In genomic region chr10:125605167-125605566, GRCh38 we compare ENCODE assay signal across 22 cellular contexts.
DNase-seq lines count a peak whose midpoint lies in the region; ATAC-seq and TF ChIP-seq lines count a peak whose summit lies in the region.
"Had no signal": no experiment of that assay in that cellular context is flagged by ENCODE, and none has a peak within 500 bp of the region (broad histone marks: within the 10 kb centered on the region; RNA-seq: fewer than 3 reads in every experiment).

No MANE protein-coding gene starts in this region.

- H3K36me3 Mint-ChIP-seq in CD4-positive, alpha-beta T cell (ENCODE audit: low read depth): no peaks in the 10 kb centered on the region

- peak; percentile 34 for DNase-seq in EL
- DNase-seq in NCI-H226: peak; percentile 63
- peak; percentile 4 for DNase-seq in choroid plexus epithelial cell (ENCODE audit: low read depth)
- DNase-seq in non-pigmented ciliary epithelial cell (ENCODE audit: low read depth): peak; percentile 38
- no peak for DNase-seq in Kasumi-1 (lab: John Stamatoyannopoulos, UW)
- DNase-seq in NCI-H2171 (lab: John Stamatoyannopoulos, UW): no peak
- DNase-seq in CD4-positive, alpha-beta T cell: no peak
- DNase-seq: activated CD4-positive, alpha-beta T cell treated with anti-CD3 and anti-CD28 coated beads for 48 hours; activated naive CD4-positive, alpha-beta T cell treated with Interleukin-2 at 50 U/mL for 16 hours; activated T-cell treated with anti-CD3 and anti-CD28 coated beads, Interleukin-2, amount 50 U/mL, for 4 hours; amniotic stem cell; Caco-2; DMS79 treated with DMSO at 0.1 percent for 48 hours; heart right ventricle; left colon; NCI-H1048; NCI-H187; NCI-H69; upper lobe of right lung had no signal

- H3K27ac ChIP-seq in CD4-positive, alpha-beta T cell (ENCODE audit: low read depth, low read length): no peak overlapping the region
- H3K27ac ChIP-seq: BLaER1, heart right ventricle, prostate gland, upper lobe of right lung had no signal

- no peak overlapping the region for H3K4me3 ChIP-seq in choroid plexus epithelial cell (ENCODE audit: low read depth, low read length)
- H3K4me3 ChIP-seq: BLaER1, heart right ventricle, prostate gland, upper lobe of right lung had no signal

- no peak for ATAC-seq in CD4-positive, alpha-beta T cell (ENCODE audit: poor library complexity)
- ATAC-seq in HG02759 (IDR thresholded peaks at IDR 0.05; ENCODE audit: unreplicated experiment): no peak
- ATAC-seq: activated T-cell treated with anti-CD3 and anti-CD28 coated beads, Interleukin-2, amount 50 U/mL, for 4 hours; heart right ventricle; left colon; upper lobe of right lung had no signal

- H3K4me3 Mint-ChIP-seq in CD4-positive, alpha-beta T cell: no peak overlapping the region
- H3K4me3 Mint-ChIP-seq: activated T-cell treated with anti-CD3 and anti-CD28 coated beads, Interleukin-2, amount 50 U/mL, for 4 hours had no signal

- CTCF ChIA-PET in CD4-positive, alpha-beta T cell (lab: Charles Lee): no interaction called here

- no peaks in the 10 kb centered on the region for H3K9me3 Mint-ChIP-seq in CD4-positive, alpha-beta T cell

- H3K9me3 ChIP-seq in CD4-positive, alpha-beta T cell (ENCODE audit: control insufficient read depth, low read length): no peaks in the 10 kb centered on the region
- H3K9me3 ChIP-seq: BLaER1, prostate gland, upper lobe of right lung had no signal

- no peak for TF ChIP-seq CTCF in choroid plexus epithelial cell (conservative IDR thresholded peaks at IDR 0.05; ENCODE audit: low read depth, low read length)
- TF ChIP-seq CTCF in CD4-positive, alpha-beta T cell (IDR thresholded peaks at IDR 0.05): no peak

- POLR2A ChIA-PET in CD4-positive, alpha-beta T cell (lab: Charles Lee): no interaction called here

- no peaks in the 10 kb centered on the region for H3K27me3 ChIP-seq in CD4-positive, alpha-beta T cell (ENCODE audit: control insufficient read depth, insufficient read depth, low read length)
- H3K27me3 ChIP-seq: BLaER1, upper lobe of right lung had no signal

- no peak overlapping the region for H3K27ac Mint-ChIP-seq in CD4-positive, alpha-beta T cell

- intact Hi-C loops in CD4-positive, alpha-beta T cell (cut with DNase I, micrococcal nuclease): no loop called here

- no peaks in the 10 kb centered on the region for H3K4me1 Mint-ChIP-seq in CD4-positive, alpha-beta T cell (ENCODE audit: low read depth)

- peaks cover 4% of the 10 kb centered on the region for H3K27me3 Mint-ChIP-seq in CD4-positive, alpha-beta T cell

Comparison
In these comparisons a context has a peak if more than half of its experiments do, and no peak if none do; other contexts are left out.
1. DNase-seq: peak in EL (single experiment), NCI-H226 (single experiment), choroid plexus epithelial cell (single experiment) and non-pigmented ciliary epithelial cell (single experiment); none in Kasumi-1 (0 of 2), NCI-H2171 (single experiment) and CD4-positive, alpha-beta T cell (0 of 10).